14 cellular contexts compared by ENCODE assay signal in genomic region chr1:48947761-48948537, GRCh38.
A peak's percentile ranks its signal among the peaks of the same experiment; 100 is the strongest.
DNase-seq lines count a peak whose midpoint lies in the region; ATAC-seq lines count a peak whose summit lies in the region.
"Had no signal": no experiment of that assay in that cellular context is flagged by ENCODE, and none has a peak within 500 bp of the region (broad histone marks: within the 10 kb centered on the region; RNA-seq: fewer than 3 reads in every experiment).

No MANE protein-coding gene starts in this region.

- H3K27me3 ChIP-seq in H7 (ENCODE audit: control insufficient read depth, insufficient read depth, low read length), result no peaks in the 10 kb centered on the region
- H3K27me3 ChIP-seq: foreskin keratinocyte, upper lobe of right lung had no signal

- intact Hi-C loops in Right ventricle myocardium inferior (cut with DNase I), result no loop called here

- H3K4me3 ChIP-seq in H7 (ENCODE audit: insufficient read depth, low read depth, low read length), result no peak overlapping the region
- H3K4me3 ChIP-seq: upper lobe of right lung had no signal

- ATAC-seq in Right ventricle myocardium inferior, result no peak
- ATAC-seq: activated CD8-positive, alpha-beta T cell treated with anti-CD3 and anti-CD28 coated beads, Interleukin-2, amount 10 ng/mL, durations not matched to agents 7 days and 5 days; effector memory CD8-positive, alpha-beta T cell; foreskin keratinocyte; upper lobe of right lung had no signal

- peak; percentile 43 for DNase-seq in DMS 273 treated with DMSO at 0.1 percent for 48 hours (lab: John Stamatoyannopoulos, UW)
- peak; percentile 58 for DNase-seq in NCI-H524 treated with DMSO at 0.1 percent for 48 hours (lab: John Stamatoyannopoulos, UW)
- DNase-seq in cerebellar cortex (ENCODE audit: low spot score), result peak; percentile 3
- DNase-seq in myocyte (ENCODE audit: low read depth), result peak; percentile 19
- no peak for DNase-seq in NCI-H1436 (lab: John Stamatoyannopoulos, UW)
- DNase-seq in H7, result no peak
- DNase-seq in Right ventricle myocardium inferior (ENCODE audit: missing footprints), result no peak
- DNase-seq in midbrain (lab: John Stamatoyannopoulos, UW), result no peak
- DNase-seq: activated CD8-positive, alpha-beta T cell treated with anti-CD3 and anti-CD28 coated beads, Interleukin-2, amount 10 ng/mL, durations not matched to agents 7 days and 5 days; effector memory CD8-positive, alpha-beta T cell; foreskin keratinocyte; SIG-M5; stimulated activated CD4-positive, alpha-beta T cell treated with anti-CD3 and anti-CD28 coated beads, Interleukin-2, amount 100 ng/mL, for 24 hours; upper lobe of right lung had no signal

- H3K36me3 ChIP-seq in H7 (replicated peaks; ENCODE audit: control insufficient read depth, insufficient read depth, low read length), result no peaks in the 10 kb centered on the region
- H3K36me3 ChIP-seq: upper lobe of right lung had no signal

Comparison
In these comparisons a context has a peak if more than half of its experiments do, and no peak if none do; other contexts are left out.
1. DNase-seq: peak in DMS 273 treated with DMSO at 0.1 percent for 48 hours (single experiment), NCI-H524 treated with DMSO at 0.1 percent for 48 hours (single experiment), cerebellar cortex (single experiment) and myocyte (single experiment); none in NCI-H1436 (single experiment), H7 (single experiment), Right ventricle myocardium inferior (single experiment) and midbrain (single experiment).